16 cellular contexts compared by ENCODE assay signal in the genomic region with DNA sequence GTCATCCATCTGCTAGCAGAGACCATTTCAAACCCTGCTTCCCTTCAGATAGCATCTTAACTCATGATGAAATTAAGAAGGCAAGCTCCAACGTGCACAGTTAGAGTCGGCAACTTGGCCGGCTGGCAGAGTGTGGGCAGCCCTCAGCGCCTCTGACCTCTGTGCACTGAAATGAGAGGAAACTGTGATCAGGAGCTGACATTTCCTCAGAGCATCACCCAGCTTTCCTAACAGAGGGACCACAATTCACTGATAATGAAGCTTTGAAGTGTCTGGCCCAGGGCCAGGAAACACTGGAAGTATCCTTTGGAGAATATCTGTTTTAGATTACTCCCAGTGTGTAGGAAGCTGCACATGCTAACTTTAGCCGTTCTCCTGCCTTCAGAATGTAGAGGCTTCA.
DNase-seq lines count a peak whose midpoint lies in the region; ATAC-seq and TF ChIP-seq lines count a peak whose summit lies in the region.
"Had no signal": no experiment of that assay in that cellular context is flagged by ENCODE, and none has a peak within 500 bp of the region (broad histone marks: within the 10 kb centered on the region; RNA-seq: fewer than 3 reads in every experiment).

No MANE protein-coding gene starts in this region.

- H3K36me3 ChIP-seq in brain microvascular endothelial cell (replicated peaks) (no peaks in the 10 kb centered on the region), hepatocyte (replicated peaks; ENCODE audit: insufficient read depth, low read depth) (no peaks in the 10 kb centered on the region), osteoblast (ENCODE audit: insufficient read depth, low read length) (no peaks in the 10 kb centered on the region)

- H3K27me3 ChIP-seq in brain microvascular endothelial cell (replicated peaks): no peaks in the 10 kb centered on the region
- H3K27me3 ChIP-seq in hepatocyte: no peaks in the 10 kb centered on the region
- no peaks in the 10 kb centered on the region for H3K27me3 ChIP-seq in osteoblast (ENCODE audit: insufficient read depth, low read length)

- 29% methylated on average over 5 of the region's 5 CpGs for WGBS in hepatocyte (ENCODE audit: low lambda C conversion rate, missing lambda C conversion rate)

- H4K20me1 ChIP-seq in hepatocyte (ENCODE audit: insufficient read depth, poor library complexity, severe bottlenecking) (no peaks in the 10 kb centered on the region), osteoblast (ENCODE audit: insufficient read depth, low read length) (no peaks in the 10 kb centered on the region)

- H3K9me3 ChIP-seq in hepatocyte (ENCODE audit: low read depth) (no peaks in the 10 kb centered on the region), osteoblast (ENCODE audit: low read depth, low read length) (no peaks in the 10 kb centered on the region)
- H3K9me3 ChIP-seq: Caco-2 had no signal

- peak; percentile 53 for ATAC-seq in Right ventricle myocardium superior (ENCODE audit: poor library complexity)
- no peak for ATAC-seq in GM18867 (IDR thresholded peaks at IDR 0.05; ENCODE audit: unreplicated experiment)
- ATAC-seq: natural killer cell treated with Interleukin-12 subunit alpha and Interleukin-12 subunit beta and Interleukin-15 and Interleukin-18, amount 100 ng/mL, for 72 hours had no signal

- H3K9me2 ChIP-seq in hepatocyte (replicated peaks; ENCODE audit: insufficient read depth): no peaks in the 10 kb centered on the region

- in situ Hi-C loops in brain microvascular endothelial cell (cut with HindIII; ENCODE audit: low pct_ligation_motif_present, low sequenced_read_pairs): no loop called here

- H3K27ac ChIP-seq in brain microvascular endothelial cell (no peak overlapping the region), hepatocyte (no peak overlapping the region), osteoblast (ENCODE audit: low read depth, low read length) (no peak overlapping the region)

- no peak overlapping the region for H3K4me3 ChIP-seq in brain microvascular endothelial cell (ENCODE audit: low read depth, low read length)
- no peak overlapping the region for H3K4me3 ChIP-seq in hepatocyte
- no peak overlapping the region for H3K4me3 ChIP-seq in osteoblast (ENCODE audit: insufficient read depth, low read length)

- H2AFZ ChIP-seq in hepatocyte (no peak overlapping the region), osteoblast (ENCODE audit: low read length) (no peak overlapping the region)

- DNase-seq in Right ventricle myocardium superior: peak; percentile 57
- DNase-seq in cardiac septum (ENCODE audit: low spot score): no peak
- peak; percentile 28 for DNase-seq in brain microvascular endothelial cell
- peak; percentile 17 for DNase-seq in hepatocyte (ENCODE audit: low spot score)
- DNase-seq in stimulated activated CD4-positive, alpha-beta T cell treated with anti-CD3 and anti-CD28 coated beads, Interleukin-4, amount 100 ng/mL, for 1 hour: no peak
- no peak for DNase-seq in putamen (ENCODE audit: low spot score)
- no peak for DNase-seq in osteoblast (ENCODE audit: insufficient read length, low spot score, missing footprints)
- DNase-seq: activated CD4-positive, alpha-beta T cell treated with anti-CD3 and anti-CD28 coated beads, Interleukin-2, amount 10 ng/mL, durations not matched to agents 7 days and 5 days; activated naive CD8-positive, alpha-beta T cell treated with anti-CD3 and anti-CD28 coated beads for 36 hours; activated T-cell treated with anti-CD3 and anti-CD28 coated beads, Interleukin-2, amount 50 U/mL, for 24 hours; Caco-2; NCI-H2081; SHP77 treated with DMSO at 0.1 percent for 48 hours; stimulated activated CD4-positive, alpha-beta T cell treated with anti-CD3 and anti-CD28 coated beads, Interleukin-2, amount 100 ng/mL, for 24 hours had no signal

- peaks cover 6% of the 10 kb centered on the region for H3K4me1 ChIP-seq in hepatocyte (ENCODE audit: insufficient read depth)
- H3K4me1 ChIP-seq in osteoblast (ENCODE audit: insufficient read depth, low read length): no peaks in the 10 kb centered on the region
- H3K4me1 ChIP-seq: Caco-2 had no signal

- intact Hi-C loops in Right ventricle myocardium superior (cut with DNase I) (no loop called here), cardiac septum (cut with DNase I) (no loop called here)

- H3K4me2 ChIP-seq in hepatocyte: no peak overlapping the region
- no peak overlapping the region for H3K4me2 ChIP-seq in osteoblast (ENCODE audit: insufficient read depth, low read length)

- TF ChIP-seq CTCF in brain microvascular endothelial cell (IDR thresholded peaks at IDR 0.05; ENCODE audit: low read depth, low read length, missing control alignments) (no peak), hepatocyte (IDR thresholded peaks at IDR 0.05; ENCODE audit: poor library complexity) (no peak), osteoblast (IDR thresholded peaks at IDR 0.05; ENCODE audit: extremely low read depth, low read depth, low read length) (no peak)

- H3K79me2 ChIP-seq in hepatocyte (no peaks in the 10 kb centered on the region), osteoblast (ENCODE audit: insufficient read depth, low read length) (no peaks in the 10 kb centered on the region)

Comparison
In these comparisons a context has a peak if more than half of its experiments do, and no peak if none do; other contexts are left out.
1. DNase-seq: peak in Right ventricle myocardium superior (single experiment), brain microvascular endothelial cell (single experiment) and hepatocyte (single experiment); none in cardiac septum (single experiment), stimulated activated CD4-positive, alpha-beta T cell treated with anti-CD3 and anti-CD28 coated beads, Interleukin-4, amount 100 ng/mL, for 1 hour (single experiment), putamen (single experiment) and osteoblast (single experiment).